ENCODE assay signal across 1 cellular context in the genomic region with DNA sequence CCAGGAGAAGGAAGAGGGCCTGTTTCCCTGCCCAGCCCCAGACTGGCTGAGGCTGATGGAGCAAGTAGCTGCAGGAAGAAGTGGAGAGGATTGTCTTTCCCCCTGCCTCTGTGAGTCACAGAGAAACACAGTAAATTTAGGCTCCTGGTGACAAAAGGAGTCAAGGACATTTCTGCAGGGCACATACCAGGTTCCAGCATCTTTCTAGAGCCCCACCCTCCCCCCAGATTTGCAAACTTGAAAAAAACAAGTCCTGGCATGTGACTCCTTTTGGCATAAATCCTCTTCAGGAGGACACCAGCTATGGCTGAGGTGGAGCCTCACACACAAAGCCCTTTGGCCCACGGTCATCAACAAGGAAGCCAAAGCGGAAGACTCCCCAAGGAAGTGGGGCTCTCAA.
TF ChIP-seq lines count a peak whose summit lies in the region.

No MANE protein-coding gene starts in this region.

TF ChIP-seq in H1, 55 proteins besides CTCF, POLR2A, EP300 and RAD21 (continued from another document):
- TF ChIP-seq NANOG (IDR thresholded peaks at IDR 0.05; ENCODE audit: insufficient read depth, low read depth, low read length, poor library complexity, severe bottlenecking): no peak
- TF ChIP-seq TAF7 (optimal IDR thresholded peaks at IDR 0.05; ENCODE audit: borderline replicate concordance, low read depth, low read length): no peak
- no peak for TF ChIP-seq NRF1 (IDR thresholded peaks at IDR 0.05; ENCODE audit: low read depth, low read length)
- no peak for TF ChIP-seq BACH1 (IDR thresholded peaks at IDR 0.05; ENCODE audit: low read length)
- TF ChIP-seq, protein P1, sequence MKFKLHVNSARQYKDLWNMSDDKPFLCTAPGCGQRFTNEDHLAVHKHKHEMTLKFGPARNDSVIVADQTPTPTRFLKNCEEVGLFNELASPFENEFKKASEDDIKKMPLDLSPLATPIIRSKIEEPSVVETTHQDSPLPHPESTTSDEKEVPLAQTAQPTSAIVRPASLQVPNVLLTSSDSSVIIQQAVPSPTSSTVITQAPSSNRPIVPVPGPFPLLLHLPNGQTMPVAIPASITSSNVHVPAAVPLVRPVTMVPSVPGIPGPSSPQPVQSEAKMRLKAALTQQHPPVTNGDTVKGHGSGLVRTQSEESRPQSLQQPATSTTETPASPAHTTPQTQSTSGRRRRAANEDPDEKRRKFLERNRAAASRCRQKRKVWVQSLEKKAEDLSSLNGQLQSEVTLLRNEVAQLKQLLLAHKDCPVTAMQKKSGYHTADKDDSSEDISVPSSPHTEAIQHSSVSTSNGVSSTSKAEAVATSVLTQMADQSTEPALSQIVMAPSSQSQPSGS (IDR thresholded peaks at IDR 0.05; ENCODE audit: low read length): no peak
- no peak for TF ChIP-seq TEAD4 (IDR thresholded peaks at IDR 0.05; ENCODE audit: low read depth, low read length)
TF ChIP-seq in H1: peak in this region for 0.
